8 cellular contexts compared by ENCODE assay signal in the genomic region with DNA sequence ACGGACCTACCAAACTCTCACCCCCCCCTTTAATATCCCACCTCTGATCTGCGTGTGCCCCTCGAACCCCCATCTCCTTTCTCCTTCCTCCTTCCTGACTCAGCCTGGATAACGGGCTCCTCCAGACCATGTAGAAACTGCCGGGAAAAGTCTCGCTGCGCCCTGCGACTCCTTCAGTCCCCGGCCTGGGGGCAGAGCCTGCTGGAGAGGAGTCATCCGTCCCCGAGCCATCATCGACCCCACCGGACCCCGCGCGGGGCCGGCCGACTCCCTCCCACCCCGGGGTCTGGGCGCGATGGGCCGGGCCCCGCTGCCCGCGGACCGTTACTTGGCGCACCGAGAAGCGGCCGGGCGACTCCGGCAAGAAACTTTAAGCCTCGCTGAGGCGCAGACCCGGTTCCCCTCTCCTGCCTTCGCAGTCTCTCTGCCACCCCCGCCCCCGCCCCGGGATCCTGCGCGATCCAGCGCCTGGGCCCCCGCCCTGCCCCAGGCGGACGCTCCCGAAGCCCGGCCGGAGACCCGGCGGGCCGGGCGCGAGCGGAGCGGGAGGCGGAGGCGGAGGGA. TPM values are rescaled to one million over a fixed set of nuclear protein-coding genes. Genes with fewer than 3 reads are reported as not detected.
A peak's percentile ranks its signal among the peaks of the same experiment; 100 is the strongest.
DNase-seq lines count a peak whose midpoint lies in the region; ATAC-seq and TF ChIP-seq lines count a peak whose summit lies in the region.

No MANE protein-coding gene starts in this region.

- peak overlapping the region; percentile 80 for H3K4me3 Mint-ChIP-seq in activated CD8-positive, alpha-beta T cell treated with anti-CD3 and anti-CD28 coated beads, Interleukin-2, amount 10 ng/mL, durations not matched to agents 7 days and 5 days

- peak overlapping the region; percentile 86 for H3K27ac ChIP-seq in cardiac muscle cell

- peaks cover 38% of the 10 kb centered on the region for H3K4me1 ChIP-seq in cardiac muscle cell (ENCODE audit: low read depth)

- peaks cover 7% of the 10 kb centered on the region for H3K27me3 ChIP-seq in cardiac muscle cell

- H3K27ac Mint-ChIP-seq in activated CD8-positive, alpha-beta T cell treated with anti-CD3 and anti-CD28 coated beads, Interleukin-2, amount 10 ng/mL, durations not matched to agents 7 days and 5 days = peak overlapping the region; percentile 48

- ATAC-seq in HG03103 (IDR thresholded peaks at IDR 0.05; ENCODE audit: low read depth, unreplicated experiment) (peak; percentile 22), HG02970 (IDR thresholded peaks at IDR 0.05; ENCODE audit: low FRiP score, unreplicated experiment) (no peak)
- ATAC-seq in activated CD8-positive, alpha-beta T cell treated with anti-CD3 and anti-CD28 coated beads, Interleukin-2, amount 10 ng/mL, durations not matched to agents 7 days and 5 days = peak; percentile 18

- POLR2A ChIA-PET in activated CD8-positive, alpha-beta T cell treated with anti-CD3 and anti-CD28 coated beads, Interleukin-2, amount 10 ng/mL, durations not matched to agents 7 days and 5 days (lab: Charles Lee) = interaction anchor here (0.6 kb wide), 1 partner anchor 579 kb away, joined by 3 read pairs; no protein-coding TSS in a partner anchor

- peaks cover 43% of the 10 kb centered on the region for H3K27me3 Mint-ChIP-seq in activated CD8-positive, alpha-beta T cell treated with anti-CD3 and anti-CD28 coated beads, Interleukin-2, amount 10 ng/mL, durations not matched to agents 7 days and 5 days (ENCODE audit: low read depth)

- peaks cover 2% of the 10 kb centered on the region for H3K36me3 Mint-ChIP-seq in activated CD8-positive, alpha-beta T cell treated with anti-CD3 and anti-CD28 coated beads, Interleukin-2, amount 10 ng/mL, durations not matched to agents 7 days and 5 days (ENCODE audit: low read depth)

- CTCF ChIA-PET in activated CD8-positive, alpha-beta T cell treated with anti-CD3 and anti-CD28 coated beads, Interleukin-2, amount 10 ng/mL, durations not matched to agents 7 days and 5 days (lab: Charles Lee) = no interaction called here

- peak overlapping the region; percentile 99 for H3K4me3 ChIP-seq in cardiac muscle cell

- no peaks in the 10 kb centered on the region for H3K9me3 Mint-ChIP-seq in activated CD8-positive, alpha-beta T cell treated with anti-CD3 and anti-CD28 coated beads, Interleukin-2, amount 10 ng/mL, durations not matched to agents 7 days and 5 days (ENCODE audit: insufficient read depth)

- H3K36me3 ChIP-seq in cardiac muscle cell = no peaks in the 10 kb centered on the region

- no peak for TF ChIP-seq CTCF in cardiac muscle cell (IDR thresholded peaks at IDR 0.05; ENCODE audit: low read depth, low read length)

- no peaks in the 10 kb centered on the region for H3K9me3 ChIP-seq in cardiac muscle cell (ENCODE audit: low read depth)

- DNase-seq in activated gamma-delta T cell (lab: John Stamatoyannopoulos, UW) (peak; percentile 27), activated gamma-delta T cell treated with Interleukin-2 at 50 U/mL for 16 hours (no peak), cardiac muscle cell (ENCODE audit: low read depth in 1 of 2, low spot score in 1 of 2) (no peak), retina (peak; percentile 72)
- DNase-seq in activated CD8-positive, alpha-beta T cell treated with anti-CD3 and anti-CD28 coated beads, Interleukin-2, amount 10 ng/mL, durations not matched to agents 7 days and 5 days = no peak
- DNase-seq in central memory CD4-positive, alpha-beta T cell = no peak

- peaks cover 14% of the 10 kb centered on the region for H3K4me1 Mint-ChIP-seq in activated CD8-positive, alpha-beta T cell treated with anti-CD3 and anti-CD28 coated beads, Interleukin-2, amount 10 ng/mL, durations not matched to agents 7 days and 5 days (ENCODE audit: low read depth)

RNA-seq across cellular contexts. Expression of gene ZEB2, which starts 3.4 kb away (rescaled TPM):
- 1 to 10 TPM; 4.0 to 5.7 TPM for total RNA-seq in activated CD8-positive, alpha-beta T cell treated with anti-CD3 and anti-CD28 coated beads, Interleukin-2, amount 10 ng/mL, durations not matched to agents 7 days and 5 days
- 27.0 and 41.2 TPM in 2 replicates for total RNA-seq in cardiac muscle cell
- 16.8 and 17.9 TPM in 2 replicates for polyA plus RNA-seq in cardiac muscle cell

Comparison
In these comparisons a context has a peak if more than half of its experiments do, and no peak if none do; other contexts are left out.
1. DNase-seq: peak in activated gamma-delta T cell (single experiment) and retina (single experiment); none in activated gamma-delta T cell treated with Interleukin-2 at 50 U/mL for 16 hours (single experiment), activated CD8-positive, alpha-beta T cell treated with anti-CD3 and anti-CD28 coated beads, Interleukin-2, amount 10 ng/mL, durations not matched to agents 7 days and 5 days (single experiment), cardiac muscle cell (0 of 2) and central memory CD4-positive, alpha-beta T cell (single experiment).